In genomic region chr1:248862695-248863010, GRCh38 we compare ENCODE assay signal across 8 cellular contexts. TPM values are rescaled to one million over a fixed set of nuclear protein-coding genes. Genes with fewer than 3 reads are reported as not detected.
DNase-seq lines count a peak whose midpoint lies in the region; ATAC-seq and TF ChIP-seq lines count a peak whose summit lies in the region.

No MANE protein-coding gene starts in this region.

- peaks cover 32% of the 10 kb centered on the region for H3K4me1 Mint-ChIP-seq in activated CD4-positive, alpha-beta memory T cell treated with anti-CD3 and anti-CD28 coated beads for 36 hours (ENCODE audit: low read depth)

- DNase-seq in NCI-H345 treated with DMSO at 0.1 percent for 48 hours (lab: John Stamatoyannopoulos, UW; ENCODE audit: unreplicated experiment), result peak; percentile 39
- no peak for DNase-seq in NCI-H345 (lab: John Stamatoyannopoulos, UW)
- no peak for DNase-seq in activated CD4-positive, alpha-beta memory T cell treated with anti-CD3 and anti-CD28 coated beads for 36 hours
- DNase-seq in kidney epithelial cell (ENCODE audit: low read depth), result no peak
- DNase-seq in tibial nerve (ENCODE audit: low spot score in 2 of 2), result no peak
- DNase-seq in SHP77 treated with DMSO at 0.1 percent for 48 hours (lab: John Stamatoyannopoulos, UW), result no peak
- no peak for DNase-seq in activated CD8-positive, alpha-beta memory T cell treated with anti-CD3 and anti-CD28 coated beads, Interleukin-2, amount 50 U/mL, for 4 hours

- no peaks in the 10 kb centered on the region for H3K9me3 ChIP-seq in tibial nerve

- H3K36me3 Mint-ChIP-seq in activated CD4-positive, alpha-beta memory T cell treated with anti-CD3 and anti-CD28 coated beads for 36 hours, result no peaks in the 10 kb centered on the region

- ATAC-seq in HG02981 (IDR thresholded peaks at IDR 0.05; ENCODE audit: unreplicated experiment), result peak; percentile 3

- intact Hi-C loops in activated CD4-positive, alpha-beta memory T cell treated with anti-CD3 and anti-CD28 coated beads for 36 hours (cut with micrococcal nuclease), result loop anchor here (1.0 kb wide), 1 partner anchor 11 kb away; no protein-coding TSS in a partner anchor

- H3K27me3 Mint-ChIP-seq in activated CD4-positive, alpha-beta memory T cell treated with anti-CD3 and anti-CD28 coated beads for 36 hours, result no peaks in the 10 kb centered on the region

- TF ChIP-seq POLR2A in tibial nerve (IDR thresholded peaks at IDR 0.05), result no peak

- H3K36me3 ChIP-seq in kidney epithelial cell (ENCODE audit: control insufficient read depth, insufficient read depth, low read length), result no peaks in the 10 kb centered on the region
- no peaks in the 10 kb centered on the region for H3K36me3 ChIP-seq in tibial nerve

- H3K27ac ChIP-seq in tibial nerve, result peak overlapping the region in 3 of 4 donors; percentile 65 to 84 (median 70)

- H3K4me1 ChIP-seq in tibial nerve, result peaks cover 0 to 36% (median 18%) of the 10 kb centered on the region in 4 donors

- no peaks in the 10 kb centered on the region for H3K9me3 Mint-ChIP-seq in activated CD4-positive, alpha-beta memory T cell treated with anti-CD3 and anti-CD28 coated beads for 36 hours

- no peak for TF ChIP-seq EP300 in tibial nerve (IDR thresholded peaks at IDR 0.05)

- WGBS in tibial nerve, 2 donors, result 12 to 24% methylated on average over 4 of the region's 4 CpGs

- TF ChIP-seq CTCF in kidney epithelial cell (IDR thresholded peaks at IDR 0.05; ENCODE audit: insufficient read depth, low read length, poor library complexity, severe bottlenecking) (no peak), tibial nerve (IDR thresholded peaks at IDR 0.05) (no peak)

- H3K27me3 ChIP-seq in kidney epithelial cell (ENCODE audit: control insufficient read depth, insufficient read depth, low read length), result no peaks in the 10 kb centered on the region
- H3K27me3 ChIP-seq in tibial nerve, result no peaks in the 10 kb centered on the region

- peak overlapping the region; percentile 65 for H3K27ac Mint-ChIP-seq in activated CD4-positive, alpha-beta memory T cell treated with anti-CD3 and anti-CD28 coated beads for 36 hours

- peak overlapping the region; percentile 85 for H3K4me3 Mint-ChIP-seq in activated CD4-positive, alpha-beta memory T cell treated with anti-CD3 and anti-CD28 coated beads for 36 hours

- CTCF ChIA-PET in activated CD4-positive, alpha-beta memory T cell treated with anti-CD3 and anti-CD28 coated beads for 36 hours (lab: Charles Lee), result no interaction called here

- POLR2A ChIA-PET in activated CD4-positive, alpha-beta memory T cell treated with anti-CD3 and anti-CD28 coated beads for 36 hours (lab: Charles Lee), result interaction anchor here (0.9 to 2.9 kb wide), 3 partner anchors 11 to 37 kb away, joined by 3 to 17 read pairs (median 7); partner anchors contain the start of genes SH3BP5L and ZNF672

- peak overlapping the region; percentile 43 for H3K4me3 ChIP-seq in kidney epithelial cell (ENCODE audit: low read depth, low read length)
- H3K4me3 ChIP-seq in tibial nerve, result peak overlapping the region; percentile 43 to 67 (median 64)

RNA-seq across cellular contexts. Expression of gene ZNF692, which starts 3.8 kb away (rescaled TPM):
- total RNA-seq in activated CD4-positive, alpha-beta memory T cell treated with anti-CD3 and anti-CD28 coated beads for 36 hours, result 10 to 100 TPM; 60.4 to 65.9 TPM
- 20.4 and 32.0 TPM in 2 replicates for total RNA-seq in kidney epithelial cell
- 100 to 1,000 TPM in 1 of 4 donors, 10 to 100 TPM in 3; 40.8 to 118 (median 68.5) TPM for total RNA-seq in tibial nerve

RNA-seq across cellular contexts. Expression of gene ZNF672, which starts 24.6 kb away (rescaled TPM):
- total RNA-seq in activated CD4-positive, alpha-beta memory T cell treated with anti-CD3 and anti-CD28 coated beads for 36 hours, result 10 to 100 TPM; 50.3 to 51.4 TPM
- 28.7 and 33.8 TPM in 2 replicates for total RNA-seq in kidney epithelial cell
- 10 to 100 TPM; 22.4 to 38.4 (median 31.8) TPM for total RNA-seq in tibial nerve

RNA-seq across cellular contexts. Expression of gene SH3BP5L, which starts 36.9 kb away (rescaled TPM):
- 10 to 100 TPM; 19.7 to 19.9 TPM for total RNA-seq in activated CD4-positive, alpha-beta memory T cell treated with anti-CD3 and anti-CD28 coated beads for 36 hours
- 36.1 and 38.3 TPM in 2 replicates for total RNA-seq in kidney epithelial cell
- 10 to 100 TPM; 16.8 to 24.6 (median 21.7) TPM for total RNA-seq in tibial nerve

RNA-seq across cellular contexts. Expression of gene PGBD2, which starts 43.4 kb away (rescaled TPM):
- 1 to 10 TPM; 4.2 to 4.3 TPM for total RNA-seq in activated CD4-positive, alpha-beta memory T cell treated with anti-CD3 and anti-CD28 coated beads for 36 hours
- 6.8 and 8.2 TPM in 2 replicates for total RNA-seq in kidney epithelial cell
- 1 to 10 TPM; 3.3 to 7.3 (median 5.4) TPM for total RNA-seq in tibial nerve
